ENCODE assay signal across 8 cellular contexts in genomic region chr1:101820080-101820479, GRCh38.
DNase-seq lines count a peak whose midpoint lies in the region; TF ChIP-seq lines count a peak whose summit lies in the region.

No MANE protein-coding gene starts in this region.

- peak; percentile 71 to 73 for TF ChIP-seq CTCF in brain (conservative IDR thresholded peaks at IDR 0.05)

- H3K36me3 Mint-ChIP-seq in brain = no peaks in the 10 kb centered on the region

- H3K4ac ChIP-seq in mesenchymal stem cell (ENCODE audit: low read depth in 1 of 2, low read length in 2 of 2) = no peak overlapping the region

- H2BK5ac ChIP-seq in mesenchymal stem cell (ENCODE audit: low read depth, low read length, poor library complexity, severe bottlenecking) = no peak overlapping the region

- no peak overlapping the region for H3K27ac ChIP-seq in mesenchymal stem cell (ENCODE audit: low read length, poor library complexity, severe bottlenecking)

- peaks cover 7% of the 10 kb centered on the region for H3K4me1 Mint-ChIP-seq in brain

- DNase-seq in NCI-H2171 treated with DMSO at 0.1 percent for 48 hours (lab: John Stamatoyannopoulos, UW) = peak; percentile 8
- no peak for DNase-seq in NCI-H2171 (lab: John Stamatoyannopoulos, UW)
- peak; percentile 36 for DNase-seq in NCI-H2107 (lab: John Stamatoyannopoulos, UW)
- DNase-seq in mesenchymal stem cell = peak; percentile 53
- DNase-seq in stimulated activated CD4-positive, alpha-beta T cell treated with anti-CD3 and anti-CD28 coated beads, Interleukin-12 subunit alpha, Interleukin-12 subunit beta, amount 100 ng/mL, for 4 hours = no peak
- DNase-seq in islet precursor cell = no peak
- DNase-seq in activated T-cell treated with anti-CD3 and anti-CD28 coated beads for 4 hours = no peak

- no peak overlapping the region for H3K4me3 ChIP-seq in mesenchymal stem cell (ENCODE audit: insufficient read depth in 1 of 2, low read depth in 1 of 2, low read length in 2 of 2)

- no peaks in the 10 kb centered on the region for H3K9me3 Mint-ChIP-seq in brain

- no peak overlapping the region for H2BK120ac ChIP-seq in mesenchymal stem cell (ENCODE audit: low read depth, low read length)

- peak overlapping the region in 1 of 5 experiments; percentile 74 for H3K27ac Mint-ChIP-seq in brain

- no peak overlapping the region for H2AFZ ChIP-seq in mesenchymal stem cell (ENCODE audit: low read depth, low read length)

- H2AK5ac ChIP-seq in mesenchymal stem cell (ENCODE audit: low read length, severe bottlenecking) = no peak overlapping the region

- H3K4me2 ChIP-seq in mesenchymal stem cell (ENCODE audit: low read length, poor library complexity, severe bottlenecking) = no peak overlapping the region

- no peak overlapping the region for H3K9ac ChIP-seq in mesenchymal stem cell (ENCODE audit: low read length)

- no CpG with 5 or more reads among the region's 1 CpG for WGBS in mesenchymal stem cell

- no peak overlapping the region for H3K18ac ChIP-seq in mesenchymal stem cell (ENCODE audit: low read depth in 1 of 2, low read length in 2 of 2)

- peaks cover 0 to 4% of the 10 kb centered on the region in 2 experiments for H3K27me3 ChIP-seq in mesenchymal stem cell (ENCODE audit: control insufficient read depth in 1 of 2, insufficient read depth in 1 of 2, low read length in 2 of 2)

- H3K23ac ChIP-seq in mesenchymal stem cell (ENCODE audit: low read length in 2 of 2) = no peak overlapping the region

- H3K14ac ChIP-seq in mesenchymal stem cell (ENCODE audit: low read length in 2 of 2) = no peak overlapping the region

- H3K9me3 ChIP-seq in mesenchymal stem cell (ENCODE audit: control insufficient read depth, low read length) = no peaks in the 10 kb centered on the region

- H3K36me3 ChIP-seq in mesenchymal stem cell (ENCODE audit: control insufficient read depth in 1 of 2, insufficient read depth in 2 of 2, low read depth in 1 of 2, low read length in 2 of 2) = no peaks in the 10 kb centered on the region

- no peak overlapping the region for H4K91ac ChIP-seq in mesenchymal stem cell (ENCODE audit: low read length)

- H2BK15ac ChIP-seq in mesenchymal stem cell (ENCODE audit: low read depth, poor library complexity, severe bottlenecking) = no peak overlapping the region

- H2BK12ac ChIP-seq in mesenchymal stem cell (ENCODE audit: low read length in 2 of 2) = no peak overlapping the region

- no peaks in the 10 kb centered on the region for H3K79me1 ChIP-seq in mesenchymal stem cell (replicated peaks; ENCODE audit: low read length, poor library complexity, severe bottlenecking)

- H4K8ac ChIP-seq in mesenchymal stem cell (ENCODE audit: low read length) = no peak overlapping the region

- no peak overlapping the region for H3K4me3 Mint-ChIP-seq in brain

- H3K27me3 Mint-ChIP-seq in brain = no peaks in the 10 kb centered on the region

- H3K4me1 ChIP-seq in mesenchymal stem cell (ENCODE audit: control insufficient read depth, insufficient read depth, low read depth, low read length) = no peaks in the 10 kb centered on the region

Comparison
In these comparisons a context has a peak if more than half of its experiments do, and no peak if none do; other contexts are left out.
1. DNase-seq: peak in NCI-H2171 treated with DMSO at 0.1 percent for 48 hours (single experiment), NCI-H2107 (single experiment) and mesenchymal stem cell (single experiment); none in NCI-H2171 (single experiment), stimulated activated CD4-positive, alpha-beta T cell treated with anti-CD3 and anti-CD28 coated beads, Interleukin-12 subunit alpha, Interleukin-12 subunit beta, amount 100 ng/mL, for 4 hours (single experiment), islet precursor cell (single experiment) and activated T-cell treated with anti-CD3 and anti-CD28 coated beads for 4 hours (single experiment).